In the genomic region with DNA sequence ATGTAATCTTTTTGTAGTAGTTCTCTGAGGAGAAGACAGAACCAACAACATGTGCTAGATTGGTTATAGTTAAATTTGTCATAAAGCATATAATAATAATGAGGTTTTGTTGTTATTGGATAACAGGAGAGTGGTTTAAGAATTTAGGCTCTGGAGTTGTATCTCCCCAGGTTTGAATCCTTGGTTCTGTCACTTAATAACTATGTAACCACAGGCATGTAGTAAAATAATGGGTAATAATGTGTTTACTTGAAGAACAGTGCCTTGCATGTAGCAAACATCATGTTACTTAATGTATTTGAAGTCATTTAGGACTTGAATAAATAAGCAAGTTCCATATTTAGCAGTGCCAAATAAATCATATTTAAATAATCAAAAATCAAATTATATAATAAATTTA, we compare ENCODE assay signal across 19 cellular contexts. TPM values are rescaled to one million over a fixed set of nuclear protein-coding genes. Genes with fewer than 3 reads are reported as not detected.
DNase-seq lines count a peak whose midpoint lies in the region; ATAC-seq and TF ChIP-seq lines count a peak whose summit lies in the region.
"Had no signal": no experiment of that assay in that cellular context is flagged by ENCODE, and none has a peak within 500 bp of the region (broad histone marks: within the 10 kb centered on the region; RNA-seq: fewer than 3 reads in every experiment).

No MANE protein-coding gene starts in this region.

- H3K4me1 ChIP-seq in HUES6 (ENCODE audit: control insufficient read depth, insufficient read depth, low read length) (no peaks in the 10 kb centered on the region; the same call in 1 of the 2 replicates), neural progenitor cell (no peaks in the 10 kb centered on the region)

- H3K36me3 ChIP-seq in HUES6 (ENCODE audit: control insufficient read depth, insufficient read depth, low read length) = peaks cover 37% of the 10 kb centered on the region
- H3K36me3 ChIP-seq in neural progenitor cell = peaks cover 3% of the 10 kb centered on the region

- H4K20me1 ChIP-seq in neural progenitor cell (ENCODE audit: low read depth) = peaks cover 52% of the 10 kb centered on the region

- POLR2A ChIA-PET in CD4-positive, alpha-beta T cell (lab: Charles Lee) = no interaction called here

- no peak for TF ChIP-seq CTCF in CD4-positive, alpha-beta T cell (IDR thresholded peaks at IDR 0.05)
- TF ChIP-seq CTCF in choroid plexus epithelial cell (conservative IDR thresholded peaks at IDR 0.05; ENCODE audit: low read depth, low read length) (no peak), neural progenitor cell (IDR thresholded peaks at IDR 0.05) (no peak)

- no peaks in the 10 kb centered on the region for H3K9me3 ChIP-seq in CD4-positive, alpha-beta T cell (ENCODE audit: control insufficient read depth, low read length)
- H3K9me3 ChIP-seq in HUES6 (ENCODE audit: control insufficient read depth, insufficient read depth, low read depth, low read length) (no peaks in the 10 kb centered on the region), neural progenitor cell (ENCODE audit: low read depth) (no peaks in the 10 kb centered on the region)

- H3K4me2 ChIP-seq in neural progenitor cell = no peak overlapping the region

- no peak overlapping the region for H3K27ac ChIP-seq in CD4-positive, alpha-beta T cell (ENCODE audit: low read depth, low read length)
- H3K27ac ChIP-seq in HUES6 (ENCODE audit: low read depth, low read length) (0 out of 2 replicates have a peak overlapping the region, but pooled peaks have one; percentile 8), neural progenitor cell (peak overlapping the region; percentile 33)
- H3K27ac ChIP-seq: C4-2B, coronary artery had no signal

- H3K4me3 Mint-ChIP-seq in CD4-positive, alpha-beta T cell = no peak overlapping the region
- no peak overlapping the region for H3K4me3 Mint-ChIP-seq in neural progenitor cell
- H3K4me3 Mint-ChIP-seq: activated B cell treated with CpG ODN at 0.5 μM for 24 hours, naive B cell had no signal

- H3K4me1 Mint-ChIP-seq in CD4-positive, alpha-beta T cell (ENCODE audit: low read depth) = peaks cover 37% of the 10 kb centered on the region
- no peaks in the 10 kb centered on the region for H3K4me1 Mint-ChIP-seq in neural progenitor cell

- no peak for DNase-seq in CD4-positive, alpha-beta T cell
- peak; percentile 56 for DNase-seq in choroid plexus epithelial cell (ENCODE audit: low read depth)
- no peak for DNase-seq in neural progenitor cell (ENCODE audit: low spot score)
- DNase-seq in NCI-H146 treated with DMSO at 0.1 percent for 48 hours (lab: John Stamatoyannopoulos, UW; ENCODE audit: unreplicated experiment) = no peak
- DNase-seq in activated CD8-positive, alpha-beta memory T cell treated with anti-CD3 and anti-CD28 coated beads, Interleukin-2, amount 50 U/mL, for 48 hours = no peak
- DNase-seq: activated B cell treated with CpG ODN at 0.5 μM for 24 hours; anterior cingulate cortex; DMS79 treated with DMSO at 0.1 percent for 48 hours; glutamatergic neuron; naive B cell; NCI-H146; NCI-H345; stimulated activated naive CD4-positive, alpha-beta T cell; T-helper 1 cell had no signal

- intact Hi-C loops in CD4-positive, alpha-beta T cell (cut with DNase I, micrococcal nuclease) = no loop called here

- H3K79me2 ChIP-seq in neural progenitor cell (ENCODE audit: low read depth) = peaks cover 92% of the 10 kb centered on the region

- H2AFZ ChIP-seq in neural progenitor cell (replicated peaks) = no peak overlapping the region

- H3K27me3 ChIP-seq in CD4-positive, alpha-beta T cell (ENCODE audit: control insufficient read depth, insufficient read depth, low read length) = no peaks in the 10 kb centered on the region
- H3K27me3 ChIP-seq in HUES6 (ENCODE audit: control insufficient read depth, insufficient read depth, low read length) (no peaks in the 10 kb centered on the region), neural progenitor cell (no peaks in the 10 kb centered on the region)

- CTCF ChIA-PET in CD4-positive, alpha-beta T cell (lab: Charles Lee) = interaction anchor here (2.4 kb wide), 1 partner anchor 75 kb away, joined by 7 read pairs; no protein-coding TSS in a partner anchor

- peaks cover 40% of the 10 kb centered on the region for H3K36me3 Mint-ChIP-seq in CD4-positive, alpha-beta T cell (ENCODE audit: low read depth)
- peaks cover 6% of the 10 kb centered on the region for H3K36me3 Mint-ChIP-seq in neural progenitor cell
- H3K36me3 Mint-ChIP-seq: naive B cell had no signal

- peak overlapping the region; percentile 77 for H3K27ac Mint-ChIP-seq in CD4-positive, alpha-beta T cell
- H3K27ac Mint-ChIP-seq in neural progenitor cell = no peak overlapping the region

- H3F3A ChIP-seq in neural progenitor cell (ENCODE audit: low read depth) = peaks cover 26% of the 10 kb centered on the region

- H3K9ac ChIP-seq in HUES6 (ENCODE audit: low read length) (no peak overlapping the region), neural progenitor cell (no peak overlapping the region)

- no peak for ATAC-seq in CD4-positive, alpha-beta T cell (ENCODE audit: poor library complexity)
- ATAC-seq in HG03342 (IDR thresholded peaks at IDR 0.05; ENCODE audit: unreplicated experiment) (no peak), GM18520 (IDR thresholded peaks at IDR 0.05; ENCODE audit: unreplicated experiment) (no peak)

- H3K4me3 ChIP-seq in HUES6 (ENCODE audit: low read depth, low read length) (no peak overlapping the region), choroid plexus epithelial cell (ENCODE audit: low read depth, low read length) (no peak overlapping the region), neural progenitor cell (no peak overlapping the region)
- H3K4me3 ChIP-seq: coronary artery had no signal

- no peaks in the 10 kb centered on the region for H3K27me3 Mint-ChIP-seq in CD4-positive, alpha-beta T cell
- H3K27me3 Mint-ChIP-seq in neural progenitor cell (ENCODE audit: insufficient read depth, low read depth) = peaks cover 2% of the 10 kb centered on the region
- H3K27me3 Mint-ChIP-seq: activated B cell treated with CpG ODN at 0.5 μM for 24 hours, naive B cell had no signal

- H3K9me3 Mint-ChIP-seq in CD4-positive, alpha-beta T cell = no peaks in the 10 kb centered on the region
- H3K9me3 Mint-ChIP-seq in neural progenitor cell = no peaks in the 10 kb centered on the region
- H3K9me3 Mint-ChIP-seq: activated B cell treated with CpG ODN at 0.5 μM for 24 hours, naive B cell had no signal

RNA-seq across cellular contexts. Expression of a gene that starts 55.8 kb away (rescaled TPM):
- 10 to 100 TPM; 87.6 to 93.3 TPM for total RNA-seq in CD4-positive, alpha-beta T cell
- total RNA-seq in neural progenitor cell (ENCODE audit: low replicate concordance) = 61.3 and 114 TPM in 2 replicates
